ENCODE assay signal across 22 cellular contexts in the genomic region with DNA sequence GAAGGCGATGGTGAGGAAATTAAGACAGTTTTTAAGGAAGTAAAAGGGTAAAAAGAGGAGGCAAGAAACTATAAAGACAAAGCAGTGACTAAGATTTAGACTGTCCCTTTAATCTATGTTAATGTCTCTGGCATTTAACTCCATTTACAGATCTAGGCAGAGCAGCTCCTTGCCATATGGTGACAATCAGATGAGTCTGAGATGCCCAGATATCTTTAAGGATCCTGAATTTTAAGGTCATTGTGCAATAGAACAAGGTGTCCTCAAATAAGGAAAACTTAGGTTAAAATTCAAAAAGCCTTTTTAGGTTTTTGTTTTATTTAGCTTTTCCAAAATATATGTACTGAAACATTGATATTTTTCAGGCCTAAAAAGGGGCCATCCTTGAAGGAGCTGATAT. TPM values are rescaled to one million over a fixed set of nuclear protein-coding genes. Genes with fewer than 3 reads are reported as not detected.
A peak's percentile ranks its signal among the peaks of the same experiment; 100 is the strongest.
DNase-seq lines count a peak whose midpoint lies in the region; ATAC-seq and TF ChIP-seq lines count a peak whose summit lies in the region.
"Had no signal": no experiment of that assay in that cellular context is flagged by ENCODE, and none has a peak within 500 bp of the region (broad histone marks: within the 10 kb centered on the region; RNA-seq: fewer than 3 reads in every experiment).

No MANE protein-coding gene starts in this region.

- H3K4me3 Mint-ChIP-seq in activated CD4-positive, alpha-beta T cell treated with anti-CD3 and anti-CD28 coated beads, Interleukin-2, amount 10 ng/mL, durations not matched to agents 24 days and 14 days: peak overlapping the region; percentile 7
- H3K4me3 Mint-ChIP-seq in activated T-helper 2 cell treated with anti-CD3 and anti-CD28 coated beads, Interferon-gamma antibody, Interleukin-2, Interleukin-4, amounts not matched to agents 10 μg/mL and 5 μg/mL and 100 μg/mL, durations not matched to agents 14 hours and 24 hours and 36 hours (ENCODE audit: low read depth): peak overlapping the region; percentile 13
- peak overlapping the region in 9 of 10 donors; percentile 17 to 65 (median 47) for H3K4me3 Mint-ChIP-seq in naive thymus-derived CD4-positive, alpha-beta T cell

- H3K79me2 ChIP-seq in OCI-LY7 (ENCODE audit: insufficient read depth, low read depth, low read length): no peaks in the 10 kb centered on the region

- peaks cover 77 to 81% of the 10 kb centered on the region in 2 donors for H3K4me1 ChIP-seq in naive thymus-derived CD4-positive, alpha-beta T cell (ENCODE audit: control insufficient read depth in 2 of 2, insufficient read depth in 2 of 2, low read length in 2 of 2)
- H3K4me1 ChIP-seq in OCI-LY7 (ENCODE audit: insufficient read depth, low read length, poor library complexity, severe bottlenecking): no peaks in the 10 kb centered on the region
- H3K4me1 ChIP-seq: A549, ascending aorta, uterus had no signal

- no peaks in the 10 kb centered on the region for H4K20me1 ChIP-seq in OCI-LY7 (ENCODE audit: insufficient read depth, low read length)

- H3K4me1 Mint-ChIP-seq in activated CD4-positive, alpha-beta T cell treated with anti-CD3 and anti-CD28 coated beads, Interleukin-2, amount 10 ng/mL, durations not matched to agents 24 days and 14 days: peaks cover 79% of the 10 kb centered on the region
- peaks cover 85% of the 10 kb centered on the region for H3K4me1 Mint-ChIP-seq in activated T-helper 2 cell treated with anti-CD3 and anti-CD28 coated beads, Interferon-gamma antibody, Interleukin-2, Interleukin-4, amounts not matched to agents 10 μg/mL and 5 μg/mL and 100 μg/mL, durations not matched to agents 14 hours and 24 hours and 36 hours (ENCODE audit: low read depth)
- H3K4me1 Mint-ChIP-seq in naive thymus-derived CD4-positive, alpha-beta T cell: peaks cover 77 to 98% (median 96%) of the 10 kb centered on the region in 7 donors

- no peaks in the 10 kb centered on the region for H3K9me2 ChIP-seq in OCI-LY7 (ENCODE audit: insufficient read depth, low read length)

- H3K27ac ChIP-seq in naive thymus-derived CD4-positive, alpha-beta T cell (ENCODE audit: low read depth, low read length): peak overlapping the region; percentile 49
- no peak overlapping the region for H3K27ac ChIP-seq in OCI-LY7 (ENCODE audit: low read depth, low read length, poor library complexity, severe bottlenecking)
- H3K27ac ChIP-seq: A549, ascending aorta, gastroesophageal sphincter, HL-60, right atrium auricular region, uterus had no signal

- no peak overlapping the region for H2AFZ ChIP-seq in OCI-LY7 (ENCODE audit: low read length)

- H3K9me3 Mint-ChIP-seq in activated CD4-positive, alpha-beta T cell treated with anti-CD3 and anti-CD28 coated beads, Interleukin-2, amount 10 ng/mL, durations not matched to agents 24 days and 14 days: no peaks in the 10 kb centered on the region
- H3K9me3 Mint-ChIP-seq in activated T-helper 2 cell treated with anti-CD3 and anti-CD28 coated beads, Interferon-gamma antibody, Interleukin-2, Interleukin-4, amounts not matched to agents 10 μg/mL and 5 μg/mL and 100 μg/mL, durations not matched to agents 14 hours and 24 hours and 36 hours: no peaks in the 10 kb centered on the region
- no peaks in the 10 kb centered on the region for H3K9me3 Mint-ChIP-seq in naive thymus-derived CD4-positive, alpha-beta T cell

- H3K27ac Mint-ChIP-seq in activated CD4-positive, alpha-beta T cell treated with anti-CD3 and anti-CD28 coated beads, Interleukin-2, amount 10 ng/mL, durations not matched to agents 24 days and 14 days: peak overlapping the region; percentile 46
- peak overlapping the region; percentile 76 for H3K27ac Mint-ChIP-seq in activated T-helper 2 cell treated with anti-CD3 and anti-CD28 coated beads, Interferon-gamma antibody, Interleukin-2, Interleukin-4, amounts not matched to agents 10 μg/mL and 5 μg/mL and 100 μg/mL, durations not matched to agents 14 hours and 24 hours and 36 hours
- H3K27ac Mint-ChIP-seq in naive thymus-derived CD4-positive, alpha-beta T cell: peak overlapping the region; percentile 53 to 95 (median 87)

- no peak for ATAC-seq in naive thymus-derived CD4-positive, alpha-beta T cell
- ATAC-seq in GM19324 (IDR thresholded peaks at IDR 0.05; ENCODE audit: low FRiP score, unreplicated experiment) (no peak), GM21825 (IDR thresholded peaks at IDR 0.05; ENCODE audit: unreplicated experiment) (no peak)
- ATAC-seq: A549, esophagus mucosa, gastroesophageal sphincter had no signal

- peaks cover 64% of the 10 kb centered on the region for H3K36me3 Mint-ChIP-seq in activated CD4-positive, alpha-beta T cell treated with anti-CD3 and anti-CD28 coated beads, Interleukin-2, amount 10 ng/mL, durations not matched to agents 24 days and 14 days (ENCODE audit: low read depth)
- H3K36me3 Mint-ChIP-seq in activated T-helper 2 cell treated with anti-CD3 and anti-CD28 coated beads, Interferon-gamma antibody, Interleukin-2, Interleukin-4, amounts not matched to agents 10 μg/mL and 5 μg/mL and 100 μg/mL, durations not matched to agents 14 hours and 24 hours and 36 hours (ENCODE audit: low read depth): peaks cover 79% of the 10 kb centered on the region
- peaks cover 3 to 57% (median 21%) of the 10 kb centered on the region in 5 donors for H3K36me3 Mint-ChIP-seq in naive thymus-derived CD4-positive, alpha-beta T cell

- no TSS peak for BruUV-seq in OCI-LY7 (replicated peaks; lab: Mats Ljungman, UMichigan)

- H3K27me3 Mint-ChIP-seq in activated CD4-positive, alpha-beta T cell treated with anti-CD3 and anti-CD28 coated beads, Interleukin-2, amount 10 ng/mL, durations not matched to agents 24 days and 14 days: no peaks in the 10 kb centered on the region
- H3K27me3 Mint-ChIP-seq in activated T-helper 2 cell treated with anti-CD3 and anti-CD28 coated beads, Interferon-gamma antibody, Interleukin-2, Interleukin-4, amounts not matched to agents 10 μg/mL and 5 μg/mL and 100 μg/mL, durations not matched to agents 14 hours and 24 hours and 36 hours (ENCODE audit: low read depth): no peaks in the 10 kb centered on the region
- no peaks in the 10 kb centered on the region for H3K27me3 Mint-ChIP-seq in naive thymus-derived CD4-positive, alpha-beta T cell

- H3K36me3 ChIP-seq in naive thymus-derived CD4-positive, alpha-beta T cell (ENCODE audit: control insufficient read depth in 2 of 3, insufficient read depth in 3 of 3, low read length in 3 of 3): peaks cover 0 to 8% (median 0%) of the 10 kb centered on the region in 3 experiments
- H3K36me3 ChIP-seq in OCI-LY7 (ENCODE audit: insufficient read depth, low read length): no peaks in the 10 kb centered on the region
- H3K36me3 ChIP-seq: ascending aorta, gastroesophageal sphincter, right atrium auricular region, uterus had no signal

- H3K27me3 ChIP-seq in naive thymus-derived CD4-positive, alpha-beta T cell (ENCODE audit: control insufficient read depth in 2 of 2, insufficient read depth in 2 of 2, low read length in 2 of 2): no peaks in the 10 kb centered on the region
- H3K27me3 ChIP-seq: ascending aorta, gastroesophageal sphincter, right atrium auricular region, uterus had no signal

- CTCF ChIA-PET in naive thymus-derived CD4-positive, alpha-beta T cell (lab: Charles Lee): interaction anchor here (0.6 to 1.4 kb wide), 5 partner anchors 23 to 150 kb away, joined by 3 to 5 read pairs (median 3); a partner anchor contains a TSS
- CTCF ChIA-PET in OCI-LY7 (lab: Charles Lee; ENCODE audit: unreplicated experiment): no interaction called here

- no peak for TF ChIP-seq CTCF in OCI-LY7 (conservative IDR thresholded peaks at IDR 0.05; ENCODE audit: low read length)

- no peak for DNase-seq in activated CD4-positive, alpha-beta T cell treated with anti-CD3 and anti-CD28 coated beads, Interleukin-2, amount 10 ng/mL, durations not matched to agents 24 days and 14 days
- no peak for DNase-seq in activated CD4-positive, alpha-beta T cell treated with anti-CD3 and anti-CD28 coated beads, Interleukin-2, amount 50 U/mL, for 1 hour
- DNase-seq in EH (ENCODE audit: low read depth) (peak; percentile 63), OCI-LY7 (ENCODE audit: low spot score) (no peak)
- DNase-seq in activated T-helper 2 cell treated with anti-CD3 and anti-CD28 coated beads, Interferon-gamma antibody, Interleukin-2, Interleukin-4, amounts not matched to agents 10 μg/mL and 5 μg/mL and 100 μg/mL, durations not matched to agents 14 hours and 24 hours and 36 hours (ENCODE audit: low spot score): no peak
- DNase-seq in naive thymus-derived CD4-positive, alpha-beta T cell: no peak
- DNase-seq: cerebellar nuclear complex; effector CD4-positive, alpha-beta T cell; kidney; NCI-H1436; NCI-H526 treated with DMSO at 0.1 percent for 48 hours; stimulated activated CD8-positive, alpha-beta memory T cell treated with anti-CD3 and anti-CD28 coated beads, Interleukin-4, amount 100 ng/mL, for 48 hours; substantia nigra; uterus had no signal

- H3K4me2 ChIP-seq in OCI-LY7 (ENCODE audit: low read length): no peak overlapping the region
- H3K4me2 ChIP-seq: A549 had no signal

- H3K9me3 ChIP-seq in naive thymus-derived CD4-positive, alpha-beta T cell (ENCODE audit: control insufficient read depth in 2 of 3, low read length in 3 of 3): no peaks in the 10 kb centered on the region
- no peaks in the 10 kb centered on the region for H3K9me3 ChIP-seq in OCI-LY7 (ENCODE audit: low read length)
- H3K9me3 ChIP-seq: A549, ascending aorta, gastroesophageal sphincter, right atrium auricular region, uterus had no signal

- H3K4me3 ChIP-seq in naive thymus-derived CD4-positive, alpha-beta T cell (ENCODE audit: low read length): no peak overlapping the region
- no peak overlapping the region for H3K4me3 ChIP-seq in OCI-LY7 (ENCODE audit: low read depth, low read length, poor library complexity, severe bottlenecking)
- H3K4me3 ChIP-seq: A549, ascending aorta, gastroesophageal sphincter, right atrium auricular region, uterus had no signal

- POLR2A ChIA-PET in naive thymus-derived CD4-positive, alpha-beta T cell (lab: Charles Lee): interaction anchor here (1.3 to 1.6 kb wide), 3 partner anchors 11 to 145 kb away, joined by 3 to 4 read pairs (median 4); no protein-coding TSS in a partner anchor
- POLR2A ChIA-PET in OCI-LY7 (lab: Charles Lee): interaction anchor here (0.5 kb wide), 1 partner anchor 101 kb away, joined by 3 read pairs; no protein-coding TSS in a partner anchor

- intact Hi-C loops in activated CD4-positive, alpha-beta T cell treated with anti-CD3 and anti-CD28 coated beads, Interleukin-2, amount 10 ng/mL, durations not matched to agents 24 days and 14 days (cut with micrococcal nuclease): loop anchor here (1.0 kb wide), 1 partner anchor 10 kb away; no protein-coding TSS in a partner anchor
- intact Hi-C loops in activated T-helper 2 cell treated with anti-CD3 and anti-CD28 coated beads, Interferon-gamma antibody, Interleukin-2, Interleukin-4, amounts not matched to agents 10 μg/mL and 5 μg/mL and 100 μg/mL, durations not matched to agents 14 hours and 24 hours and 36 hours (cut with micrococcal nuclease): loop anchor here (2.0 to 5.0 kb wide), 2 partner anchors 18 to 33 kb away; no protein-coding TSS in a partner anchor
- intact Hi-C loops in naive thymus-derived CD4-positive, alpha-beta T cell (cut with micrococcal nuclease): loop anchor here in 1 of 2 donors (1.0 to 2.0 kb wide), 2 partner anchors 14 to 17 kb away; no protein-coding TSS in a partner anchor
- intact Hi-C loops in OCI-LY7 (cut with micrococcal nuclease; ENCODE audit: unreplicated experiment): no loop called here

RNA-seq across cellular contexts. Expression of a gene that starts 24.1 kb away (rescaled TPM):
- 94.4 and 94.7 TPM in 2 replicates for total RNA-seq in activated CD4-positive, alpha-beta T cell treated with anti-CD3 and anti-CD28 coated beads, Interleukin-2, amount 10 ng/mL, durations not matched to agents 24 days and 14 days
- 108 and 113 TPM in 2 replicates for total RNA-seq in activated T-helper 2 cell treated with anti-CD3 and anti-CD28 coated beads, Interferon-gamma antibody, Interleukin-2, Interleukin-4, amounts not matched to agents 10 μg/mL and 5 μg/mL and 100 μg/mL, durations not matched to agents 14 hours and 24 hours and 36 hours
- 100 to 1,000 TPM; 100 to 182 (median 101) TPM for total RNA-seq in naive thymus-derived CD4-positive, alpha-beta T cell
- polyA plus RNA-seq in naive thymus-derived CD4-positive, alpha-beta T cell: 100 to 1,000 TPM in 1 of 2 donors, 10 to 100 TPM in 1; 77.6 to 113 TPM
- 17.0 and 17.2 TPM in 2 replicates for total RNA-seq in OCI-LY7 (2014; rRNA removed; shearing (Covaris generic))
- total RNA-seq in OCI-LY7 (2022): 6.1 and 12.9 TPM in 2 replicates
- total RNA-seq: ascending aorta had no signal
